Comparison of ENCODE assay signal across 8 cellular contexts in genomic region chr14:95534299-95535225, GRCh38. TPM values are rescaled to one million over a fixed set of nuclear protein-coding genes. Genes with fewer than 3 reads are reported as not detected.
DNase-seq lines count a peak whose midpoint lies in the region; ATAC-seq and TF ChIP-seq lines count a peak whose summit lies in the region.

GLRX5 (plus strand) TSS chr14:95535050; CDS start chr14:95535090, 40 bp downstream.

- H3K9me3 Mint-ChIP-seq in central memory CD8-positive, alpha-beta T cell = no peaks in the 10 kb centered on the region

- peak within 1 kb of the TSS; percentile 93 for H3K27ac Mint-ChIP-seq in central memory CD8-positive, alpha-beta T cell (ENCODE audit: low read depth)

- no peak for TF ChIP-seq POLR2A in spleen (IDR thresholded peaks at IDR 0.05)

- DNase-seq in AG09309 (ENCODE audit: low read depth) (peak; percentile 100), NCI-H446 (lab: John Stamatoyannopoulos, UW) (peak; percentile 99 to 100), inferior parietal cortex (ENCODE audit: extremely low spot score) (peak; percentile 100), spleen (peak; percentile 99)
- DNase-seq in activated CD4-positive, CD25-positive, alpha-beta regulatory T cell treated with anti-CD3 and anti-CD28 coated beads, Interleukin-2, amount 50 U/mL, for 16 hours (ENCODE audit: low read depth, low spot score) = peak; percentile 97
- peak; percentile 96 to 99 for DNase-seq in central memory CD8-positive, alpha-beta T cell (ENCODE audit: low spot score in 2 of 2)

- peak within 1 kb of the TSS; percentile 88 for H3K4me3 Mint-ChIP-seq in central memory CD8-positive, alpha-beta T cell

- 0% methylated on average over 69 to 97 of the region's 97 CpGs for WGBS in spleen, 5 donors

- peaks cover 36 to 82% (median 66%) of the 10 kb centered on the region in 6 donors for H3K4me1 ChIP-seq in spleen

- H3K36me3 ChIP-seq in spleen = peaks cover 0 to 16% (median 1%) of the 10 kb centered on the region in 6 donors

- ATAC-seq in GM19025 (IDR thresholded peaks at IDR 0.05; ENCODE audit: low read depth, unreplicated experiment) (peak; percentile 91), HG03342 (IDR thresholded peaks at IDR 0.05; ENCODE audit: unreplicated experiment) (peak; percentile 93)
- ATAC-seq in central memory CD8-positive, alpha-beta T cell (replicated peaks; ENCODE audit: extremely low read depth, poor library complexity, severe bottlenecking) = peak; percentile 91

- H3K27me3 Mint-ChIP-seq in central memory CD8-positive, alpha-beta T cell = no peaks in the 10 kb centered on the region

- no peaks in the 10 kb centered on the region for H3K27me3 ChIP-seq in spleen (replicated peaks in 1 of 7)

- TF ChIP-seq CTCF in AG09309 (IDR thresholded peaks at IDR 0.05; ENCODE audit: control insufficient read depth, insufficient read depth, low read depth, low read length, missing control alignments) (no peak), spleen (IDR thresholded peaks at IDR 0.05 in 8 of 11, conservative IDR thresholded peaks at IDR 0.05 in 3 of 11) (peak in 9 of 11 experiments; percentile 13 to 47 (median 30))

- H3K36me3 Mint-ChIP-seq in central memory CD8-positive, alpha-beta T cell (ENCODE audit: insufficient read depth) = peaks cover 15% of the 10 kb centered on the region

- H3K27ac ChIP-seq in spleen = peak within 1 kb of the TSS; percentile 67 to 92 (median 90)

- H3K4me3 ChIP-seq in AG09309 (ENCODE audit: control insufficient read depth, low read depth, low read length) (peak within 1 kb of the TSS; percentile 70), spleen (peak within 1 kb of the TSS; percentile 81 to 100 (median 98))

- H3K9me3 ChIP-seq in spleen = no peaks in the 10 kb centered on the region

- intact Hi-C loops in spleen (cut with DNase I; ENCODE audit: low total_unique reads) = no loop called here

- peaks cover 61% of the 10 kb centered on the region for H3K4me1 Mint-ChIP-seq in central memory CD8-positive, alpha-beta T cell

RNA-seq across cellular contexts. Expression of gene GLRX5, which starts in this region (rescaled TPM):
- total RNA-seq in spleen = 10 to 100 TPM; 18.2 to 48.4 (median 24.6) TPM
- 10 to 100 TPM; 24.4 to 37.3 (median 34.0) TPM for polyA plus RNA-seq in spleen

Comparison
In these comparisons a context has a peak if more than half of its experiments do, and no peak if none do; other contexts are left out.
1. Peak in every context shown above with its lines: DNase-seq, ATAC-seq, H3K4me3 ChIP-seq and H3K27ac ChIP-seq.